26 cellular contexts compared by ENCODE assay signal in genomic region chr20:4260102-4260501, GRCh38. TPM values are rescaled to one million over a fixed set of nuclear protein-coding genes. Genes with fewer than 3 reads are reported as not detected.
"Had no signal": no experiment of that assay in that cellular context is flagged by ENCODE, and none has a peak within 500 bp of the region (broad histone marks: within the 10 kb centered on the region; RNA-seq: fewer than 3 reads in every experiment).

No MANE protein-coding gene starts in this region.

- H3K27ac ChIP-seq: neutrophil, pancreas, prostate gland, right lobe of liver, sigmoid colon, stomach, thoracic aorta, thyroid gland, tibial nerve, upper lobe of left lung, vagina had no signal

- DNase-seq: nephron progenitor cell; nucleus accumbens; pancreas; retina; right cardiac atrium; right lobe of liver; sigmoid colon; small intestine; stimulated activated CD4-positive, alpha-beta T cell treated with anti-CD3 and anti-CD28 coated beads, Interleukin-15, amount 100 ng/mL, for 24 hours; stimulated activated CD4-positive, alpha-beta T cell treated with anti-CD3 and anti-CD28 coated beads, Interleukin-2, amount 100 ng/mL, for 24 hours; stimulated activated CD4-positive, alpha-beta T cell treated with anti-CD3 and anti-CD28 coated beads, Interleukin-2, amount 100 ng/mL, for 48 hours; stimulated activated CD4-positive, alpha-beta T cell treated with anti-CD3 and anti-CD28 coated beads, Interleukin-4, amount 100 ng/mL, for 24 hours; stimulated activated naive B cell treated with anti-CD40 and anti-IgM and Interleukin-4, amounts not matched to agents 10 μg/mL and 1 μg/mL and 100 μg/mL, for 72 hours; stimulated activated naive CD4-positive, alpha-beta T cell treated with Interleukin-2 at 50 U/mL for 16 hours; stomach; thyroid gland; trophoblast cell; upper lobe of left lung had no signal

- H3K36me3 ChIP-seq: neutrophil, pancreas, prostate gland, right lobe of liver, sigmoid colon, stomach, thoracic aorta, thyroid gland, tibial nerve, upper lobe of left lung, vagina had no signal

- H3K27me3 ChIP-seq: pancreas, right lobe of liver, sigmoid colon, thyroid gland, tibial nerve, upper lobe of left lung, vagina had no signal

- H3K9me3 ChIP-seq: neutrophil, pancreas, prostate gland, right lobe of liver, sigmoid colon, thoracic aorta, thyroid gland, tibial nerve, upper lobe of left lung, vagina had no signal

- H3K4me3 ChIP-seq: pancreas, prostate gland, right lobe of liver, sigmoid colon, stomach, thoracic aorta, thyroid gland, tibial nerve, upper lobe of left lung, vagina had no signal

RNA-seq across cellular contexts. Expression of gene ADRA1D, which starts 11.0 kb away (rescaled TPM):
- total RNA-seq: natural killer cell treated with Interleukin-12 subunit alpha and Interleukin-12 subunit beta and Interleukin-15 and Interleukin-18, amount 100 ng/mL, for 72 hours; omental fat pad; subcutaneous adipose tissue had no signal
